Comparison of ENCODE assay signal across 12 cellular contexts in genomic region chr2:233989221-233989620, GRCh38.
DNase-seq lines count a peak whose midpoint lies in the region; ATAC-seq and TF ChIP-seq lines count a peak whose summit lies in the region.
"Had no signal": no experiment of that assay in that cellular context is flagged by ENCODE, and none has a peak within 500 bp of the region (broad histone marks: within the 10 kb centered on the region; RNA-seq: fewer than 3 reads in every experiment).

No MANE protein-coding gene starts in this region.

- H3K4me1 ChIP-seq in lower lobe of right lung (no peaks in the 10 kb centered on the region), body of pancreas (no peaks in the 10 kb centered on the region)

- H3K36me3 Mint-ChIP-seq in activated naive CD8-positive, alpha-beta T cell treated with anti-CD3 and anti-CD28 coated beads for 36 hours: peaks cover 12% of the 10 kb centered on the region
- H3K36me3 Mint-ChIP-seq in natural killer cell: peaks cover 7% of the 10 kb centered on the region

- H3K9me3 Mint-ChIP-seq in activated naive CD8-positive, alpha-beta T cell treated with anti-CD3 and anti-CD28 coated beads for 36 hours: peaks cover 21% of the 10 kb centered on the region
- no peaks in the 10 kb centered on the region for H3K9me3 Mint-ChIP-seq in natural killer cell

- no peaks in the 10 kb centered on the region for H3K27me3 Mint-ChIP-seq in activated naive CD8-positive, alpha-beta T cell treated with anti-CD3 and anti-CD28 coated beads for 36 hours
- H3K27me3 Mint-ChIP-seq in natural killer cell (ENCODE audit: low read depth in 2 of 2): peaks cover 5 to 9% of the 10 kb centered on the region in 2 donors

- H3K4me3 Mint-ChIP-seq in activated naive CD8-positive, alpha-beta T cell treated with anti-CD3 and anti-CD28 coated beads for 36 hours: no peak overlapping the region
- peak overlapping the region; percentile 45 for H3K4me3 Mint-ChIP-seq in natural killer cell

- no peaks in the 10 kb centered on the region for H3K9me3 ChIP-seq in lower lobe of right lung
- H3K9me3 ChIP-seq in body of pancreas: no peaks in the 10 kb centered on the region

- H3K4me3 ChIP-seq in lower lobe of right lung (no peak overlapping the region), body of pancreas (no peak overlapping the region)
- H3K4me3 ChIP-seq: BLaER1 treated with 17β-estradiol and CSF1 and Interleukin-3, amounts not matched to agents 10 nM and 100 nM had no signal

- H3K36me3 ChIP-seq in lower lobe of right lung (no peaks in the 10 kb centered on the region), body of pancreas (replicated peaks in 1 of 2; ENCODE audit: insufficient read depth in 1 of 2, low read depth in 2 of 2) (no peaks in the 10 kb centered on the region)
- H3K36me3 ChIP-seq: BLaER1 treated with 17β-estradiol and CSF1 and Interleukin-3, amounts not matched to agents 10 nM and 100 nM had no signal

- no peak for ATAC-seq in natural killer cell
- ATAC-seq in lower lobe of right lung: no peak
- no peak for ATAC-seq in body of pancreas

- H3K4me1 Mint-ChIP-seq in activated naive CD8-positive, alpha-beta T cell treated with anti-CD3 and anti-CD28 coated beads for 36 hours: peaks cover 36% of the 10 kb centered on the region
- H3K4me1 Mint-ChIP-seq in natural killer cell: peaks cover 50 to 57% of the 10 kb centered on the region in 2 donors

- no peak for TF ChIP-seq POLR2A in body of pancreas (IDR thresholded peaks at IDR 0.05)

- TF ChIP-seq CTCF in natural killer cell (IDR thresholded peaks at IDR 0.05): no peak
- no peak for TF ChIP-seq CTCF in lower lobe of right lung (IDR thresholded peaks at IDR 0.05)
- TF ChIP-seq CTCF in body of pancreas (IDR thresholded peaks at IDR 0.05): no peak

- peaks cover 3% of the 10 kb centered on the region for H3K27me3 ChIP-seq in lower lobe of right lung (ENCODE audit: low read depth)
- no peaks in the 10 kb centered on the region for H3K27me3 ChIP-seq in body of pancreas
- H3K27me3 ChIP-seq: BLaER1 treated with 17β-estradiol and CSF1 and Interleukin-3, amounts not matched to agents 10 nM and 100 nM had no signal

- H3K27ac Mint-ChIP-seq in activated naive CD8-positive, alpha-beta T cell treated with anti-CD3 and anti-CD28 coated beads for 36 hours: peak overlapping the region; percentile 53
- H3K27ac Mint-ChIP-seq in natural killer cell: peak overlapping the region; percentile 59 to 86

- H3K27ac ChIP-seq in lower lobe of right lung (no peak overlapping the region), body of pancreas (no peak overlapping the region)
- H3K27ac ChIP-seq: BLaER1 treated with 17β-estradiol and CSF1 and Interleukin-3, amounts not matched to agents 10 nM and 100 nM had no signal

- WGBS in body of pancreas, 2 donors: 77 to 83% methylated on average over 11 of the region's 11 CpGs

- DNase-seq in NCI-H1694 (lab: John Stamatoyannopoulos, UW) (peak; percentile 50), NCI-H1694 treated with DMSO at 0.1 percent for 48 hours (lab: John Stamatoyannopoulos, UW) (no peak), NCI-H524 (lab: John Stamatoyannopoulos, UW) (peak; percentile 89 to 97), natural killer cell (no peak), lower lobe of right lung (no peak), body of pancreas (no peak)
- no peak for DNase-seq in activated naive CD8-positive, alpha-beta T cell treated with anti-CD3 and anti-CD28 coated beads for 36 hours
- DNase-seq in stimulated activated CD4-positive, alpha-beta T cell treated with anti-CD3 and anti-CD28 coated beads, Interleukin-1b, Interleukin-23, amount 100 ng/mL, for 48 hours: no peak
- DNase-seq: 8988T, GOT3, SIG-M5 had no signal

- intact Hi-C loops in natural killer cell (cut with micrococcal nuclease) (no loop called here), lower lobe of right lung (cut with DNase I) (no loop called here), body of pancreas (cut with DNase I) (no loop called here)

Comparison
In these comparisons a context has a peak if more than half of its experiments do, and no peak if none do; other contexts are left out.
1. DNase-seq: peak in NCI-H1694 (single experiment) and NCI-H524 (2 of 2); none in NCI-H1694 treated with DMSO at 0.1 percent for 48 hours (single experiment), activated naive CD8-positive, alpha-beta T cell treated with anti-CD3 and anti-CD28 coated beads for 36 hours (single experiment), natural killer cell (single experiment), lower lobe of right lung (single experiment), body of pancreas (0 of 4) and stimulated activated CD4-positive, alpha-beta T cell treated with anti-CD3 and anti-CD28 coated beads, Interleukin-1b, Interleukin-23, amount 100 ng/mL, for 48 hours (single experiment).